ENCODE assay signal across 17 cellular contexts in genomic region chr7:17651296-17651695, GRCh38.
A peak's percentile ranks its signal among the peaks of the same experiment; 100 is the strongest.
DNase-seq lines count a peak whose midpoint lies in the region; TF ChIP-seq lines count a peak whose summit lies in the region.
"Had no signal": no experiment of that assay in that cellular context is flagged by ENCODE, and none has a peak within 500 bp of the region (broad histone marks: within the 10 kb centered on the region; RNA-seq: fewer than 3 reads in every experiment).

No MANE protein-coding gene starts in this region.

- H3K4me3 ChIP-seq in left ventricle myocardium inferior = no peak overlapping the region
- H3K4me3 ChIP-seq in fibroblast of lung (replicated peaks in 1 of 4; ENCODE audit: control extremely low read depth in 1 of 4, insufficient read depth in 1 of 4, low read depth in 3 of 4, low read length in 4 of 4) = no peak overlapping the region
- H3K4me3 ChIP-seq in osteoblast (ENCODE audit: insufficient read depth, low read length) = no peak overlapping the region
- H3K4me3 ChIP-seq in uterus = no peak overlapping the region
- H3K4me3 ChIP-seq: neural progenitor cell had no signal

- H3K27ac ChIP-seq in left ventricle myocardium inferior (replicated peaks) = peak overlapping the region; percentile 56
- H3K27ac ChIP-seq in fibroblast of lung (ENCODE audit: insufficient read depth, low read length) = peak overlapping the region; percentile 43
- peak overlapping the region; percentile 91 for H3K27ac ChIP-seq in osteoblast (ENCODE audit: low read depth, low read length)
- peak overlapping the region; percentile 29 to 56 for H3K27ac ChIP-seq in uterus
- H3K27ac ChIP-seq: neural progenitor cell had no signal

- H3K79me2 ChIP-seq in fibroblast of lung (ENCODE audit: control insufficient read depth, insufficient read depth, low read length) = no peaks in the 10 kb centered on the region
- H3K79me2 ChIP-seq in osteoblast (ENCODE audit: insufficient read depth, low read length) = no peaks in the 10 kb centered on the region

- no peaks in the 10 kb centered on the region for H3K27me3 ChIP-seq in left ventricle myocardium inferior (ENCODE audit: low read depth)
- no peaks in the 10 kb centered on the region for H3K27me3 ChIP-seq in fibroblast of lung (ENCODE audit: control insufficient read depth, insufficient read depth, low read length)
- no peaks in the 10 kb centered on the region for H3K27me3 ChIP-seq in osteoblast (ENCODE audit: insufficient read depth, low read length)
- no peaks in the 10 kb centered on the region for H3K27me3 ChIP-seq in uterus
- H3K27me3 ChIP-seq: neural progenitor cell had no signal

- no peak overlapping the region for H2AFZ ChIP-seq in fibroblast of lung (ENCODE audit: low read length)
- no peak overlapping the region for H2AFZ ChIP-seq in osteoblast (ENCODE audit: low read length)
- H2AFZ ChIP-seq: neural progenitor cell had no signal

- TF ChIP-seq CTCF in left ventricle myocardium inferior (IDR thresholded peaks at IDR 0.05; ENCODE audit: borderline replicate concordance) = no peak
- no peak for TF ChIP-seq CTCF in fibroblast of lung (conservative IDR thresholded peaks at IDR 0.05 in 1 of 2, IDR thresholded peaks at IDR 0.05 in 1 of 2; ENCODE audit: low read depth in 1 of 2, low read length in 2 of 2)
- TF ChIP-seq CTCF in osteoblast (IDR thresholded peaks at IDR 0.05; ENCODE audit: extremely low read depth, low read depth, low read length) = no peak
- TF ChIP-seq CTCF in uterus (IDR thresholded peaks at IDR 0.05) = no peak

- intact Hi-C loops in left ventricle myocardium inferior (cut with micrococcal nuclease) (no loop called here), cardiac septum (cut with DNase I) (no loop called here), uterus (cut with DNase I; ENCODE audit: low total_unique reads) (no loop called here)

- H3K9ac ChIP-seq in fibroblast of lung (ENCODE audit: insufficient read depth, low read length) = no peak overlapping the region
- H3K9ac ChIP-seq: neural progenitor cell had no signal

- peak overlapping the region; percentile 41 for H3K4me2 ChIP-seq in fibroblast of lung (ENCODE audit: extremely low read depth, insufficient read depth, low read length)
- peak overlapping the region; percentile 65 for H3K4me2 ChIP-seq in osteoblast (ENCODE audit: insufficient read depth, low read length)
- H3K4me2 ChIP-seq: neural progenitor cell had no signal

- H3K9me3 ChIP-seq in left ventricle myocardium inferior (replicated peaks) = no peaks in the 10 kb centered on the region
- H3K9me3 ChIP-seq in fibroblast of lung (ENCODE audit: control insufficient read depth, insufficient read depth, low read depth, low read length) = no peaks in the 10 kb centered on the region
- no peaks in the 10 kb centered on the region for H3K9me3 ChIP-seq in osteoblast (ENCODE audit: low read depth, low read length)
- no peaks in the 10 kb centered on the region for H3K9me3 ChIP-seq in uterus

- no peak for DNase-seq in left ventricle myocardium inferior
- DNase-seq in cardiac septum (ENCODE audit: low spot score) = no peak
- peak in 1 of 2 donors; percentile 9 for DNase-seq in fibroblast of lung (ENCODE audit: low read depth in 2 of 2)
- DNase-seq in osteoblast (ENCODE audit: insufficient read length, low spot score, missing footprints) = no peak
- no peak for DNase-seq in uterus
- no peak for DNase-seq in NCI-H146 (lab: John Stamatoyannopoulos, UW)
- DNase-seq in SW480 (ENCODE audit: low spot score) = no peak
- no peak for DNase-seq in NK-92 treated with Interleukin-12 subunit alpha and Interleukin-12 subunit beta, amount 100 ng/mL, for 24 hours (lab: John Stamatoyannopoulos, UW)
- DNase-seq: activated gamma-delta T cell; effector CD4-positive, alpha-beta T cell; Kasumi-1; NCI-H1092 treated with DMSO at 0.1 percent for 48 hours; NCI-H2107; NCI-H524; Right ventricle myocardium superior; stimulated activated naive B cell treated with anti-CD40 and anti-IgM and Interleukin-4, amounts not matched to agents 10 μg/mL and 1 μg/mL and 100 μg/mL, for 72 hours had no signal

- H3K4me1 ChIP-seq in left ventricle myocardium inferior (peaks cover 12% of the 10 kb centered on the region), fibroblast of lung (ENCODE audit: control insufficient read depth, extremely low read depth, insufficient read depth, low read length) (peaks cover 8% of the 10 kb centered on the region), osteoblast (ENCODE audit: insufficient read depth, low read length) (peaks cover 22% of the 10 kb centered on the region), uterus (no peaks in the 10 kb centered on the region)
- H3K4me1 ChIP-seq: neural progenitor cell had no signal

- no peaks in the 10 kb centered on the region for H3K36me3 ChIP-seq in left ventricle myocardium inferior
- no peaks in the 10 kb centered on the region for H3K36me3 ChIP-seq in fibroblast of lung (ENCODE audit: control insufficient read depth, insufficient read depth, low read length)
- H3K36me3 ChIP-seq in osteoblast (ENCODE audit: insufficient read depth, low read length) = no peaks in the 10 kb centered on the region
- H3K36me3 ChIP-seq in uterus = no peaks in the 10 kb centered on the region
- H3K36me3 ChIP-seq: neural progenitor cell had no signal

- H4K20me1 ChIP-seq in fibroblast of lung (ENCODE audit: control insufficient read depth, extremely low read depth, insufficient read depth, low read length) = no peaks in the 10 kb centered on the region
- no peaks in the 10 kb centered on the region for H4K20me1 ChIP-seq in osteoblast (ENCODE audit: insufficient read depth, low read length)

- TF ChIP-seq POLR2A in uterus (IDR thresholded peaks at IDR 0.05) = no peak
